In the genomic region with DNA sequence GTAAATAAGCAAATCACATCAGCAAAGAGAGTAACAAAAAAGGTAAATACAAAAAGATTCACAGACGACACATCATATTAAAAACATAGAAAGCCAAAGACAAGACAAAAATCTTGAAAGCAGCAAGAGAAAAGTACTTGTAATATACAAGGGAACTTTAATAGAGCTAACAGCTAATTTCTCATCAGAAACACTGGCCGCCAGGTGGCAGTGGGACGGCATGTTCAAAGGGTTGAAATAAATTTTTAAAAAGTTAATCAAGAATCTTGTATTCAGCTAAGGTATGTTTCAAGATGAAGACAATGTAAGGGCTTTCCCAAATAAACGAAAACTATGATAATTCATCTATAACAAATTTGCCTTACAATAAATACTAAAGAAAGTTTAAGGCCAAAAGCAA, we compare ENCODE assay signal across 12 cellular contexts.
A peak's percentile ranks its signal among the peaks of the same experiment; 100 is the strongest.
DNase-seq lines count a peak whose midpoint lies in the region; ATAC-seq and TF ChIP-seq lines count a peak whose summit lies in the region.
"Had no signal": no experiment of that assay in that cellular context is flagged by ENCODE, and none has a peak within 500 bp of the region (broad histone marks: within the 10 kb centered on the region; RNA-seq: fewer than 3 reads in every experiment).

No MANE protein-coding gene starts in this region.

- POLR2A ChIA-PET in activated CD4-positive, alpha-beta memory T cell treated with anti-CD3 and anti-CD28 coated beads for 36 hours (lab: Charles Lee) = no interaction called here
- POLR2A ChIA-PET in activated CD4-positive, alpha-beta memory T cell treated with anti-CD3 and anti-CD28 coated beads, Interleukin-2, amount 10 ng/mL, durations not matched to agents 7 days and 5 days (lab: Charles Lee) = no interaction called here
- POLR2A ChIA-PET in GM10248 (lab: Yijun Ruan, JAX) = no interaction called here

- H3K4me1 Mint-ChIP-seq in activated CD4-positive, alpha-beta memory T cell treated with anti-CD3 and anti-CD28 coated beads for 36 hours (ENCODE audit: low read depth) = no peaks in the 10 kb centered on the region
- no peaks in the 10 kb centered on the region for H3K4me1 Mint-ChIP-seq in activated CD4-positive, alpha-beta memory T cell treated with anti-CD3 and anti-CD28 coated beads, Interleukin-2, amount 10 ng/mL, durations not matched to agents 7 days and 5 days
- H3K4me1 Mint-ChIP-seq: activated B cell treated with CpG ODN at 0.5 μM for 24 hours had no signal

- TF ChIP-seq CTCF in LNCAP (IDR thresholded peaks at IDR 0.05) (peak; percentile 43), cardiac fibroblast (IDR thresholded peaks at IDR 0.05; ENCODE audit: low read depth, low read length) (no peak), retinal pigment epithelial cell (conservative IDR thresholded peaks at IDR 0.05; ENCODE audit: low read depth, low read length) (peak; percentile 46), GM10248 (IDR thresholded peaks at IDR 0.05; ENCODE audit: control extremely low read depth, extremely low read depth, low read depth, missing control alignments) (no peak)

- H3K4me3 Mint-ChIP-seq in activated CD4-positive, alpha-beta memory T cell treated with anti-CD3 and anti-CD28 coated beads for 36 hours = no peak overlapping the region
- H3K4me3 Mint-ChIP-seq in activated CD4-positive, alpha-beta memory T cell treated with anti-CD3 and anti-CD28 coated beads, Interleukin-2, amount 10 ng/mL, durations not matched to agents 7 days and 5 days = no peak overlapping the region
- H3K4me3 Mint-ChIP-seq: activated B cell treated with CpG ODN at 0.5 μM for 24 hours had no signal

- ATAC-seq in activated CD4-positive, CD25-positive, alpha-beta regulatory T cell treated with anti-CD3 and anti-CD28 coated beads, Interleukin-2, amount 50 U/mL, for 24 hours = no peak
- ATAC-seq in Right ventricle myocardium superior (ENCODE audit: poor library complexity) = no peak

- CTCF ChIA-PET in activated CD4-positive, alpha-beta memory T cell treated with anti-CD3 and anti-CD28 coated beads for 36 hours (lab: Charles Lee) = interaction anchor here (1.1 to 1.2 kb wide), 2 partner anchors 629 to 849 kb away, joined by 3 to 4 read pairs; no protein-coding TSS in a partner anchor
- CTCF ChIA-PET in activated CD4-positive, alpha-beta memory T cell treated with anti-CD3 and anti-CD28 coated beads, Interleukin-2, amount 10 ng/mL, durations not matched to agents 7 days and 5 days (lab: Charles Lee) = no interaction called here
- CTCF ChIA-PET in GM10248 (lab: Yijun Ruan, JAX) = interaction anchor here (1.0 to 1.6 kb wide), 6 partner anchors 15 to 893 kb away, joined by 3 to 7 read pairs (median 4); a partner anchor contains a TSS

- no peaks in the 10 kb centered on the region for H3K27me3 Mint-ChIP-seq in activated CD4-positive, alpha-beta memory T cell treated with anti-CD3 and anti-CD28 coated beads for 36 hours
- H3K27me3 Mint-ChIP-seq in activated CD4-positive, alpha-beta memory T cell treated with anti-CD3 and anti-CD28 coated beads, Interleukin-2, amount 10 ng/mL, durations not matched to agents 7 days and 5 days = no peaks in the 10 kb centered on the region
- H3K27me3 Mint-ChIP-seq: activated B cell treated with CpG ODN at 0.5 μM for 24 hours had no signal

- intact Hi-C loops in activated CD4-positive, alpha-beta memory T cell treated with anti-CD3 and anti-CD28 coated beads for 36 hours (cut with micrococcal nuclease) = no loop called here
- intact Hi-C loops in Right ventricle myocardium superior (cut with DNase I) = no loop called here

- H3K36me3 Mint-ChIP-seq in activated CD4-positive, alpha-beta memory T cell treated with anti-CD3 and anti-CD28 coated beads for 36 hours = no peaks in the 10 kb centered on the region
- H3K36me3 Mint-ChIP-seq in activated CD4-positive, alpha-beta memory T cell treated with anti-CD3 and anti-CD28 coated beads, Interleukin-2, amount 10 ng/mL, durations not matched to agents 7 days and 5 days (ENCODE audit: low read depth) = no peaks in the 10 kb centered on the region

- H3K9me3 Mint-ChIP-seq in activated CD4-positive, alpha-beta memory T cell treated with anti-CD3 and anti-CD28 coated beads for 36 hours = peaks cover 3% of the 10 kb centered on the region
- no peaks in the 10 kb centered on the region for H3K9me3 Mint-ChIP-seq in activated CD4-positive, alpha-beta memory T cell treated with anti-CD3 and anti-CD28 coated beads, Interleukin-2, amount 10 ng/mL, durations not matched to agents 7 days and 5 days
- H3K9me3 Mint-ChIP-seq: activated B cell treated with CpG ODN at 0.5 μM for 24 hours had no signal

- H3K27ac Mint-ChIP-seq in activated CD4-positive, alpha-beta memory T cell treated with anti-CD3 and anti-CD28 coated beads for 36 hours = no peak overlapping the region
- no peak overlapping the region for H3K27ac Mint-ChIP-seq in activated CD4-positive, alpha-beta memory T cell treated with anti-CD3 and anti-CD28 coated beads, Interleukin-2, amount 10 ng/mL, durations not matched to agents 7 days and 5 days
- H3K27ac Mint-ChIP-seq: activated B cell treated with CpG ODN at 0.5 μM for 24 hours had no signal

- H3K4me3 ChIP-seq in cardiac fibroblast (replicated peaks in 1 of 2; ENCODE audit: low read depth in 2 of 2, low read length in 2 of 2) (no peak overlapping the region), retinal pigment epithelial cell (ENCODE audit: low read length) (no peak overlapping the region)
- H3K4me3 ChIP-seq: ascending aorta, tibial nerve had no signal

- DNase-seq in activated CD4-positive, alpha-beta memory T cell treated with anti-CD3 and anti-CD28 coated beads for 36 hours = peak; percentile 16
- DNase-seq in activated CD4-positive, alpha-beta memory T cell treated with anti-CD3 and anti-CD28 coated beads, Interleukin-2, amount 10 ng/mL, durations not matched to agents 7 days and 5 days = no peak
- DNase-seq in cardiac fibroblast (ENCODE audit: low read depth in 2 of 2) (peak; percentile 2 to 8), retinal pigment epithelial cell (ENCODE audit: low read depth) (no peak), Right ventricle myocardium superior (no peak), GM10248 (ENCODE audit: extremely low spot score) (no peak)
- DNase-seq: activated B cell treated with CpG ODN at 0.5 μM for 24 hours, NCI-H1092 had no signal

Comparison
In these comparisons a context has a peak if more than half of its experiments do, and no peak if none do; other contexts are left out.
1. DNase-seq: peak in activated CD4-positive, alpha-beta memory T cell treated with anti-CD3 and anti-CD28 coated beads for 36 hours (single experiment) and cardiac fibroblast (2 of 2); none in activated CD4-positive, alpha-beta memory T cell treated with anti-CD3 and anti-CD28 coated beads, Interleukin-2, amount 10 ng/mL, durations not matched to agents 7 days and 5 days (single experiment), retinal pigment epithelial cell (single experiment), Right ventricle myocardium superior (single experiment) and GM10248 (single experiment).
2. CTCF ChIP-seq: peak in LNCAP (single experiment) and retinal pigment epithelial cell (single experiment); none in cardiac fibroblast (single experiment) and GM10248 (single experiment).